2 cellular contexts compared by ENCODE assay signal in the genomic region with DNA sequence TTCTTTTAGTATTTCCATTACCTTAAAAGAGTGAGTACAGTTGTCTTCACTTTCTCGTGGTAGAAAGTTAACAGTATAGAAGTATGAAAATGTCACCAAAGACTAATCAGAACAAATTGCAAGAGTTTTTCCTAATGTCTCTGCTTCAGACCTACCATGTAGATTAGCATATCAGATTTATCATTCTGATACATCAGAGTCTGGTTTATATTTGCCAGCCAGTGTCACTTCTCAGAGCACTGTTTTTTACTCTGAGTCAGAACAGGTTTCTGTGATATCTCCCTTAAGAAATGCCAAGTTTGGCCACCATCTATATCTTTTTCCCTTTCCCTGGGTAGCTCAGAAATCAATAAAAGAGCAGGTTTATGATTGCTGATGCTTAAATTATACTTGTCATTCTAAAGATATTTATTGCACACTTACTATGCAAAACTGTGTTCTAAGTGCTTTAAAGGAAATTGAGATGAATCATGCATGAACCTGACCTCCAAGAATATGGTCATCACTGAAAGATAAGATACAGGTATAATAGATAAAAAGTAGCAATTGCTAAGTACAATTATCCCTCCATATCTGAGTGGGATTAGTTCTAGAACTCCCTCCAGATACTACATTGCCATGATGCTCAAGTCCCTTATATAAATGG.
TF ChIP-seq lines count a peak whose summit lies in the region.

No MANE protein-coding gene starts in this region.

TF ChIP-seq in SK-N-SH, 30 proteins besides CTCF, POLR2A, EP300 and RAD21 (continued from another document and continues in another):
- TF ChIP-seq FOSL2 (IDR thresholded peaks at IDR 0.05; ENCODE audit: borderline replicate concordance, low read depth): no peak
- no peak for TF ChIP-seq JUND (IDR thresholded peaks at IDR 0.05)
- peak; percentile 89 for TF ChIP-seq TCF12 (IDR thresholded peaks at IDR 0.05)
- TF ChIP-seq FOXM1 (IDR thresholded peaks at IDR 0.05; ENCODE audit: low read depth): peak; percentile 38; the same call in 1 of the 2 replicates
- TF ChIP-seq, protein P1, sequence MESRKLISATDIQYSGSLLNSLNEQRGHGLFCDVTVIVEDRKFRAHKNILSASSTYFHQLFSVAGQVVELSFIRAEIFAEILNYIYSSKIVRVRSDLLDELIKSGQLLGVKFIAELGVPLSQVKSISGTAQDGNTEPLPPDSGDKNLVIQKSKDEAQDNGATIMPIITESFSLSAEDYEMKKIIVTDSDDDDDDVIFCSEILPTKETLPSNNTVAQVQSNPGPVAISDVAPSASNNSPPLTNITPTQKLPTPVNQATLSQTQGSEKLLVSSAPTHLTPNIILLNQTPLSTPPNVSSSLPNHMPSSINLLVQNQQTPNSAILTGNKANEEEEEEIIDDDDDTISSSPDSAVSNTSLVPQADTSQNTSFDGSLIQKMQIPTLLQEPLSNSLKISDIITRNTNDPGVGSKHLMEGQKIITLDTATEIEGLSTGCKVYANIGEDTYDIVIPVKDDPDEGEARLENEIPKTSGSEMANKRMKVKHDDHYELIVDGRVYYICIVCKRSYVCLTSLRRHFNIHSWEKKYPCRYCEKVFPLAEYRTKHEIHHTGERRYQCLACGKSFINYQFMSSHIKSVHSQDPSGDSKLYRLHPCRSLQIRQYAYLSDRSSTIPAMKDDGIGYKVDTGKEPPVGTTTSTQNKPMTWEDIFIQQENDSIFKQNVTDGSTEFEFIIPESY (IDR thresholded peaks at IDR 0.05; ENCODE audit: borderline replicate concordance, low read depth): no peak
- TF ChIP-seq, protein P2, sequence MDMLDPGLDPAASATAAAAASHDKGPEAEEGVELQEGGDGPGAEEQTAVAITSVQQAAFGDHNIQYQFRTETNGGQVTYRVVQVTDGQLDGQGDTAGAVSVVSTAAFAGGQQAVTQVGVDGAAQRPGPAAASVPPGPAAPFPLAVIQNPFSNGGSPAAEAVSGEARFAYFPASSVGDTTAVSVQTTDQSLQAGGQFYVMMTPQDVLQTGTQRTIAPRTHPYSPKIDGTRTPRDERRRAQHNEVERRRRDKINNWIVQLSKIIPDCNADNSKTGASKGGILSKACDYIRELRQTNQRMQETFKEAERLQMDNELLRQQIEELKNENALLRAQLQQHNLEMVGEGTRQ (IDR thresholded peaks at IDR 0.05; ENCODE audit: borderline replicate concordance, low read depth, low read length): no peak
- TF ChIP-seq MEF2A (IDR thresholded peaks at IDR 0.05; ENCODE audit: borderline replicate concordance, low read depth): no peak
- TF ChIP-seq FOXJ3 (CRISPR knock-in tag; IDR thresholded peaks at IDR 0.05): no peak
- TF ChIP-seq, protein P3, sequence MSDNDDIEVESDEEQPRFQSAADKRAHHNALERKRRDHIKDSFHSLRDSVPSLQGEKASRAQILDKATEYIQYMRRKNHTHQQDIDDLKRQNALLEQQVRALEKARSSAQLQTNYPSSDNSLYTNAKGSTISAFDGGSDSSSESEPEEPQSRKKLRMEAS (IDR thresholded peaks at IDR 0.05; ENCODE audit: low read depth): no peak
- TF ChIP-seq GABPA (IDR thresholded peaks at IDR 0.05; ENCODE audit: low read depth): no peak
- TF ChIP-seq, protein P4, sequence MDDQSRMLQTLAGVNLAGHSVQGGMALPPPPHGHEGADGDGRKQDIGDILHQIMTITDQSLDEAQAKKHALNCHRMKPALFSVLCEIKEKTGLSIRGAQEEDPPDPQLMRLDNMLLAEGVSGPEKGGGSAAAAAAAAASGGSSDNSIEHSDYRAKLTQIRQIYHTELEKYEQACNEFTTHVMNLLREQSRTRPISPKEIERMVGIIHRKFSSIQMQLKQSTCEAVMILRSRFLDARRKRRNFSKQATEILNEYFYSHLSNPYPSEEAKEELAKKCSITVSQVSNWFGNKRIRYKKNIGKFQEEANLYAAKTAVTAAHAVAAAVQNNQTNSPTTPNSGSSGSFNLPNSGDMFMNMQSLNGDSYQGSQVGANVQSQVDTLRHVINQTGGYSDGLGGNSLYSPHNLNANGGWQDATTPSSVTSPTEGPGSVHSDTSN (IDR thresholded peaks at IDR 0.05): peak; percentile 80
- TF ChIP-seq SMC3 (IDR thresholded peaks at IDR 0.05; ENCODE audit: low read depth, low read length): no peak
- TF ChIP-seq ELF1 (IDR thresholded peaks at IDR 0.05): no peak
- TF ChIP-seq RCOR1 (IDR thresholded peaks at IDR 0.05; ENCODE audit: low read length): no peak
- TF ChIP-seq NFIC (IDR thresholded peaks at IDR 0.05; ENCODE audit: borderline replicate concordance): peak; percentile 22; the same call in 1 of the 2 replicates
- TF ChIP-seq, protein P5, sequence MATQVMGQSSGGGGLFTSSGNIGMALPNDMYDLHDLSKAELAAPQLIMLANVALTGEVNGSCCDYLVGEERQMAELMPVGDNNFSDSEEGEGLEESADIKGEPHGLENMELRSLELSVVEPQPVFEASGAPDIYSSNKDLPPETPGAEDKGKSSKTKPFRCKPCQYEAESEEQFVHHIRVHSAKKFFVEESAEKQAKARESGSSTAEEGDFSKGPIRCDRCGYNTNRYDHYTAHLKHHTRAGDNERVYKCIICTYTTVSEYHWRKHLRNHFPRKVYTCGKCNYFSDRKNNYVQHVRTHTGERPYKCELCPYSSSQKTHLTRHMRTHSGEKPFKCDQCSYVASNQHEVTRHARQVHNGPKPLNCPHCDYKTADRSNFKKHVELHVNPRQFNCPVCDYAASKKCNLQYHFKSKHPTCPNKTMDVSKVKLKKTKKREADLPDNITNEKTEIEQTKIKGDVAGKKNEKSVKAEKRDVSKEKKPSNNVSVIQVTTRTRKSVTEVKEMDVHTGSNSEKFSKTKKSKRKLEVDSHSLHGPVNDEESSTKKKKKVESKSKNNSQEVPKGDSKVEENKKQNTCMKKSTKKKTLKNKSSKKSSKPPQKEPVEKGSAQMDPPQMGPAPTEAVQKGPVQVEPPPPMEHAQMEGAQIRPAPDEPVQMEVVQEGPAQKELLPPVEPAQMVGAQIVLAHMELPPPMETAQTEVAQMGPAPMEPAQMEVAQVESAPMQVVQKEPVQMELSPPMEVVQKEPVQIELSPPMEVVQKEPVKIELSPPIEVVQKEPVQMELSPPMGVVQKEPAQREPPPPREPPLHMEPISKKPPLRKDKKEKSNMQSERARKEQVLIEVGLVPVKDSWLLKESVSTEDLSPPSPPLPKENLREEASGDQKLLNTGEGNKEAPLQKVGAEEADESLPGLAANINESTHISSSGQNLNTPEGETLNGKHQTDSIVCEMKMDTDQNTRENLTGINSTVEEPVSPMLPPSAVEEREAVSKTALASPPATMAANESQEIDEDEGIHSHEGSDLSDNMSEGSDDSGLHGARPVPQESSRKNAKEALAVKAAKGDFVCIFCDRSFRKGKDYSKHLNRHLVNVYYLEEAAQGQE (IDR thresholded peaks at IDR 0.05; ENCODE audit: low read depth, low read length): no peak
- TF ChIP-seq MXI1 (IDR thresholded peaks at IDR 0.05; ENCODE audit: low read depth, low read length): no peak
- TF ChIP-seq RXRA (IDR thresholded peaks at IDR 0.05; ENCODE audit: borderline replicate concordance, low read depth): no peak
- TF ChIP-seq, protein P6, sequence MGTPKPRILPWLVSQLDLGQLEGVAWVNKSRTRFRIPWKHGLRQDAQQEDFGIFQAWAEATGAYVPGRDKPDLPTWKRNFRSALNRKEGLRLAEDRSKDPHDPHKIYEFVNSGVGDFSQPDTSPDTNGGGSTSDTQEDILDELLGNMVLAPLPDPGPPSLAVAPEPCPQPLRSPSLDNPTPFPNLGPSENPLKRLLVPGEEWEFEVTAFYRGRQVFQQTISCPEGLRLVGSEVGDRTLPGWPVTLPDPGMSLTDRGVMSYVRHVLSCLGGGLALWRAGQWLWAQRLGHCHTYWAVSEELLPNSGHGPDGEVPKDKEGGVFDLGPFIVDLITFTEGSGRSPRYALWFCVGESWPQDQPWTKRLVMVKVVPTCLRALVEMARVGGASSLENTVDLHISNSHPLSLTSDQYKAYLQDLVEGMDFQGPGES (IDR thresholded peaks at IDR 0.05; ENCODE audit: low read depth, low read length): no peak
- TF ChIP-seq POLR2AphosphoS5 (IDR thresholded peaks at IDR 0.05; ENCODE audit: low read depth, low read length): 0 out of 2 replicates have a peak, but pooled peaks have one; percentile 18

TF ChIP-seq in endothelial cell of umbilical vein, 7 proteins besides CTCF, POLR2A, EP300 and RAD21:
- peak; percentile 7 for TF ChIP-seq JUN (IDR thresholded peaks at IDR 0.05; ENCODE audit: borderline replicate concordance, insufficient read depth, insufficient read length, low read depth)
- no peak for TF ChIP-seq FOS (IDR thresholded peaks at IDR 0.05; ENCODE audit: borderline replicate concordance, insufficient read depth, low read length)
- TF ChIP-seq GATA2 (IDR thresholded peaks at IDR 0.05; ENCODE audit: insufficient read depth, insufficient read length, low read depth, low read length): peak; percentile 24
- TF ChIP-seq, protein P3 (IDR thresholded peaks at IDR 0.05; ENCODE audit: insufficient read depth, insufficient read length): no peak
- no peak for TF ChIP-seq EZH2 (IDR thresholded peaks at IDR 0.05; ENCODE audit: borderline replicate concordance, low read depth, low read length, severe bottlenecking)
